ENCODE assay signal across 1 cellular context in genomic region chr5:78500028-78500427, GRCh38.
TF ChIP-seq lines count a peak whose summit lies in the region.

No MANE protein-coding gene starts in this region.

TF ChIP-seq in GM23338, 12 proteins besides CTCF, POLR2A, EP300 and RAD21 (continued from another document):
- TF ChIP-seq, protein P1, sequence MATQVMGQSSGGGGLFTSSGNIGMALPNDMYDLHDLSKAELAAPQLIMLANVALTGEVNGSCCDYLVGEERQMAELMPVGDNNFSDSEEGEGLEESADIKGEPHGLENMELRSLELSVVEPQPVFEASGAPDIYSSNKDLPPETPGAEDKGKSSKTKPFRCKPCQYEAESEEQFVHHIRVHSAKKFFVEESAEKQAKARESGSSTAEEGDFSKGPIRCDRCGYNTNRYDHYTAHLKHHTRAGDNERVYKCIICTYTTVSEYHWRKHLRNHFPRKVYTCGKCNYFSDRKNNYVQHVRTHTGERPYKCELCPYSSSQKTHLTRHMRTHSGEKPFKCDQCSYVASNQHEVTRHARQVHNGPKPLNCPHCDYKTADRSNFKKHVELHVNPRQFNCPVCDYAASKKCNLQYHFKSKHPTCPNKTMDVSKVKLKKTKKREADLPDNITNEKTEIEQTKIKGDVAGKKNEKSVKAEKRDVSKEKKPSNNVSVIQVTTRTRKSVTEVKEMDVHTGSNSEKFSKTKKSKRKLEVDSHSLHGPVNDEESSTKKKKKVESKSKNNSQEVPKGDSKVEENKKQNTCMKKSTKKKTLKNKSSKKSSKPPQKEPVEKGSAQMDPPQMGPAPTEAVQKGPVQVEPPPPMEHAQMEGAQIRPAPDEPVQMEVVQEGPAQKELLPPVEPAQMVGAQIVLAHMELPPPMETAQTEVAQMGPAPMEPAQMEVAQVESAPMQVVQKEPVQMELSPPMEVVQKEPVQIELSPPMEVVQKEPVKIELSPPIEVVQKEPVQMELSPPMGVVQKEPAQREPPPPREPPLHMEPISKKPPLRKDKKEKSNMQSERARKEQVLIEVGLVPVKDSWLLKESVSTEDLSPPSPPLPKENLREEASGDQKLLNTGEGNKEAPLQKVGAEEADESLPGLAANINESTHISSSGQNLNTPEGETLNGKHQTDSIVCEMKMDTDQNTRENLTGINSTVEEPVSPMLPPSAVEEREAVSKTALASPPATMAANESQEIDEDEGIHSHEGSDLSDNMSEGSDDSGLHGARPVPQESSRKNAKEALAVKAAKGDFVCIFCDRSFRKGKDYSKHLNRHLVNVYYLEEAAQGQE (IDR thresholded peaks at IDR 0.05; ENCODE audit: unreplicated experiment): no peak
- TF ChIP-seq CREB1 (CRISPR knock-in tag; IDR thresholded peaks at IDR 0.05; ENCODE audit: low read depth) (no peak), ZNF331 (CRISPR knock-in tag; IDR thresholded peaks at IDR 0.05; ENCODE audit: low read depth) (no peak), NANOG (IDR thresholded peaks at IDR 0.05; ENCODE audit: borderline replicate concordance) (no peak)
